Comparison of ENCODE assay signal across 1 cellular context in the genomic region with DNA sequence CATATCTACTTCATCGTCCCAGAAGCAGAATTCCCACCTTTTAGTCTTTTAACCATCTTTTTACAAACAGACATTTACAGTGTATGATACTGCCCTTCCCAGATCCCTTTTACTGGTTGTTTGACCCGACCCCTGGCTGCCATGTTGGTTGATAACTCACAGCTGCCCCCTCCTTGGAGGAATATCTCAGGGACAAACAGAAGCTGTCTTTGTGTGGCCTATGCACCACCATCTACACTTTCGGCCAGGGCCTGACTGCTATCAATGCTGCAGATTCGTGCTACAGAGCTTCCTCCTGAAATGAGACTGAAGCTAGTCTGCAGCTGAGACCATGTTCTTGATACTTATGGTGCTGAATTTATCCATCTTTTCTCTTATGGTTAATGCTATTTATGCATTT.
TF ChIP-seq lines count a peak whose summit lies in the region.

No MANE protein-coding gene starts in this region.

TF ChIP-seq in IMR-90, 13 proteins besides CTCF, POLR2A, EP300 and RAD21 (continued from another document):
- TF ChIP-seq ELK1 (IDR thresholded peaks at IDR 0.05; ENCODE audit: borderline replicate concordance, low read depth, low read length) (no peak), SMC3 (IDR thresholded peaks at IDR 0.05; ENCODE audit: low read depth, low read length) (no peak), NFE2L2 (IDR thresholded peaks at IDR 0.05; ENCODE audit: low read depth, low read length) (no peak), USF2 (IDR thresholded peaks at IDR 0.05; ENCODE audit: low read depth, low read length) (no peak), MAZ (IDR thresholded peaks at IDR 0.05; ENCODE audit: borderline replicate concordance, low read depth, low read length) (no peak)
